In the genomic region with DNA sequence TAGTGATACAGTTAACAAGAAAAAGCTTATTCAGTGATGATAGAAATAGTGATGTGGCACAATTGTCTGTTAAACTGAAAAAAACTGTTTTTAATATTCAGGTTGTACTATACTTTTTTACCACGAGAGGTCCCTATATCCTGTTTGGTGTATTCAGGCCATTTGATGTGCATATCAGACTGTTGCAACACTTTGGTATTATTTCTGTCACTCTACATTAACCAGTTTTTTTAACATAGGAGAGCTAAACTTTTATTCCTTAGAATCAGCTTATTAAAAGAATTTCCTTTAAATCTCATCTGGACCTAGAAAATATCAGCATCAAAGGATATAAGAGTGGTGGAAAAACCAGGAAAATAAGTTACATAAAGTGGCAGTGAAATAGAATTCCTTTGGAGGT, we compare ENCODE assay signal across 8 cellular contexts. TPM values are rescaled to one million over a fixed set of nuclear protein-coding genes. Genes with fewer than 3 reads are reported as not detected.
A peak's percentile ranks its signal among the peaks of the same experiment; 100 is the strongest.
DNase-seq lines count a peak whose midpoint lies in the region; ATAC-seq and TF ChIP-seq lines count a peak whose summit lies in the region.

No MANE protein-coding gene starts in this region.

- H3K4me3 Mint-ChIP-seq in activated T-helper 1 cell treated with anti-CD3 and anti-CD28 coated beads, Interleukin-12 subunit alpha, Interleukin-12 subunit beta, Interleukin-2, Interleukin-4 antibody, amounts not matched to agents 30 ng/mL and 10 ng/mL and 1 ng/mL, durations not matched to agents 14 hours and 24 hours and 36 hours: no peak overlapping the region

- H2AFZ ChIP-seq in neuron (ENCODE audit: low read depth, low read length): peak overlapping the region; percentile 41

- no peaks in the 10 kb centered on the region for H3K4me1 Mint-ChIP-seq in activated T-helper 1 cell treated with anti-CD3 and anti-CD28 coated beads, Interleukin-12 subunit alpha, Interleukin-12 subunit beta, Interleukin-2, Interleukin-4 antibody, amounts not matched to agents 30 ng/mL and 10 ng/mL and 1 ng/mL, durations not matched to agents 14 hours and 24 hours and 36 hours (ENCODE audit: low read depth)

- 0 to 18% methylated on average over 1 of the region's 1 CpG for WGBS in esophagus squamous epithelium, 2 donors

- intact Hi-C loops in esophagus squamous epithelium (cut with DNase I): no loop called here
- intact Hi-C loops in activated T-helper 1 cell treated with anti-CD3 and anti-CD28 coated beads, Interleukin-12 subunit alpha, Interleukin-12 subunit beta, Interleukin-2, Interleukin-4 antibody, amounts not matched to agents 30 ng/mL and 10 ng/mL and 1 ng/mL, durations not matched to agents 14 hours and 24 hours and 36 hours (cut with micrococcal nuclease): loop anchor here (5.0 kb wide), 1 partner anchor 60 kb away; a partner anchor contains a TSS

- H3K27me3 ChIP-seq in esophagus squamous epithelium: no peaks in the 10 kb centered on the region
- H3K27me3 ChIP-seq in neuron (ENCODE audit: insufficient read depth, low read length): no peaks in the 10 kb centered on the region

- no peak overlapping the region for H3K4me3 ChIP-seq in esophagus squamous epithelium
- H3K4me3 ChIP-seq in neuron (ENCODE audit: low read length): no peak overlapping the region

- H3K9me3 ChIP-seq in esophagus squamous epithelium: no peaks in the 10 kb centered on the region
- no peaks in the 10 kb centered on the region for H3K9me3 ChIP-seq in neuron (ENCODE audit: low read length)

- TF ChIP-seq POLR2A in esophagus squamous epithelium (IDR thresholded peaks at IDR 0.05): no peak

- no peak overlapping the region for H3K27ac ChIP-seq in esophagus squamous epithelium

- H3K27me3 Mint-ChIP-seq in activated T-helper 1 cell treated with anti-CD3 and anti-CD28 coated beads, Interleukin-12 subunit alpha, Interleukin-12 subunit beta, Interleukin-2, Interleukin-4 antibody, amounts not matched to agents 30 ng/mL and 10 ng/mL and 1 ng/mL, durations not matched to agents 14 hours and 24 hours and 36 hours (ENCODE audit: insufficient read depth): no peaks in the 10 kb centered on the region

- DNase-seq in NCI-H2196 (lab: John Stamatoyannopoulos, UW; ENCODE audit: unreplicated experiment) (peak; percentile 41), NCI-H2196 treated with DMSO at 0.1 percent for 48 hours (lab: John Stamatoyannopoulos, UW; ENCODE audit: unreplicated experiment) (no peak), SK-MEL-5 (ENCODE audit: low read depth, low spot score) (peak; percentile 74), esophagus squamous epithelium (lab: John Stamatoyannopoulos, UW) (no peak)
- DNase-seq in activated T-helper 1 cell treated with anti-CD3 and anti-CD28 coated beads, Interleukin-12 subunit alpha, Interleukin-12 subunit beta, Interleukin-2, Interleukin-4 antibody, amounts not matched to agents 30 ng/mL and 10 ng/mL and 1 ng/mL, durations not matched to agents 14 hours and 24 hours and 36 hours (ENCODE audit: low spot score): no peak

- ATAC-seq in HG03342 (IDR thresholded peaks at IDR 0.05; ENCODE audit: unreplicated experiment): peak; percentile 74
- no peak for ATAC-seq in GM21723 (IDR thresholded peaks at IDR 0.05; ENCODE audit: unreplicated experiment)

- H3K9me3 Mint-ChIP-seq in activated T-helper 1 cell treated with anti-CD3 and anti-CD28 coated beads, Interleukin-12 subunit alpha, Interleukin-12 subunit beta, Interleukin-2, Interleukin-4 antibody, amounts not matched to agents 30 ng/mL and 10 ng/mL and 1 ng/mL, durations not matched to agents 14 hours and 24 hours and 36 hours: no peaks in the 10 kb centered on the region

- H3K4me1 ChIP-seq in esophagus squamous epithelium (no peaks in the 10 kb centered on the region), neuron (ENCODE audit: insufficient read depth, low read length) (no peaks in the 10 kb centered on the region)

- H3K27ac Mint-ChIP-seq in activated T-helper 1 cell treated with anti-CD3 and anti-CD28 coated beads, Interleukin-12 subunit alpha, Interleukin-12 subunit beta, Interleukin-2, Interleukin-4 antibody, amounts not matched to agents 30 ng/mL and 10 ng/mL and 1 ng/mL, durations not matched to agents 14 hours and 24 hours and 36 hours: no peak overlapping the region

- in situ Hi-C loops in SK-MEL-5 (cut with HindIII; ENCODE audit: low pct_unique_long_range_greater_than_20kb, low sequenced_read_pairs): no loop called here

- H3K36me3 ChIP-seq in esophagus squamous epithelium (peaks cover 0 to 10% (median 0%) of the 10 kb centered on the region in 3 donors), neuron (ENCODE audit: insufficient read depth, low read length) (no peaks in the 10 kb centered on the region)

- TF ChIP-seq CTCF in esophagus squamous epithelium (IDR thresholded peaks at IDR 0.05): peak in 4 of 6 experiments; percentile 27 to 62 (median 38)

- no peaks in the 10 kb centered on the region for H3K36me3 Mint-ChIP-seq in activated T-helper 1 cell treated with anti-CD3 and anti-CD28 coated beads, Interleukin-12 subunit alpha, Interleukin-12 subunit beta, Interleukin-2, Interleukin-4 antibody, amounts not matched to agents 30 ng/mL and 10 ng/mL and 1 ng/mL, durations not matched to agents 14 hours and 24 hours and 36 hours (ENCODE audit: low read depth)

RNA-seq across cellular contexts. Expression of a gene that starts 36.8 kb away (rescaled TPM):
- total RNA-seq in SK-MEL-5 (2014; rRNA removed; shearing (Covaris generic)): 6.1 and 7.4 TPM in 2 replicates
- polyA plus RNA-seq in SK-MEL-5 (2015; cell fraction: cytosol; rRNA removed): 5.6 and 6.0 TPM in 2 replicates
- 38.0 and 48.3 TPM in 2 replicates for polyA plus RNA-seq in SK-MEL-5 (2015; cell fraction: nucleus; rRNA removed)
- total RNA-seq in esophagus squamous epithelium: 10 to 100 TPM in 1 of 4 donors, 1 to 10 TPM in 3; 2.8 to 11.8 (median 6.3) TPM
- total RNA-seq in activated T-helper 1 cell treated with anti-CD3 and anti-CD28 coated beads, Interleukin-12 subunit alpha, Interleukin-12 subunit beta, Interleukin-2, Interleukin-4 antibody, amounts not matched to agents 30 ng/mL and 10 ng/mL and 1 ng/mL, durations not matched to agents 14 hours and 24 hours and 36 hours: 20.4 and 21.4 TPM in 2 replicates

Comparison
In these comparisons a context has a peak if more than half of its experiments do, and no peak if none do; other contexts are left out.
1. DNase-seq: peak in NCI-H2196 (single experiment) and SK-MEL-5 (single experiment); none in NCI-H2196 treated with DMSO at 0.1 percent for 48 hours (single experiment), esophagus squamous epithelium (single experiment) and activated T-helper 1 cell treated with anti-CD3 and anti-CD28 coated beads, Interleukin-12 subunit alpha, Interleukin-12 subunit beta, Interleukin-2, Interleukin-4 antibody, amounts not matched to agents 30 ng/mL and 10 ng/mL and 1 ng/mL, durations not matched to agents 14 hours and 24 hours and 36 hours (single experiment).